Comparison of ENCODE assay signal across 17 cellular contexts in genomic region chr9:5786370-5787127, GRCh38. TPM values are rescaled to one million over a fixed set of nuclear protein-coding genes. Genes with fewer than 3 reads are reported as not detected.
DNase-seq lines count a peak whose midpoint lies in the region; ATAC-seq and TF ChIP-seq lines count a peak whose summit lies in the region.
"Had no signal": no experiment of that assay in that cellular context is flagged by ENCODE, and none has a peak within 500 bp of the region (broad histone marks: within the 10 kb centered on the region; RNA-seq: fewer than 3 reads in every experiment).

No MANE protein-coding gene starts in this region.

- H4K20me1 ChIP-seq in fibroblast of lung (ENCODE audit: control insufficient read depth, extremely low read depth, insufficient read depth, low read length): no peaks in the 10 kb centered on the region

- peaks cover 6% of the 10 kb centered on the region for H3K4me1 Mint-ChIP-seq in memory B cell
- peaks cover 17% of the 10 kb centered on the region for H3K4me1 Mint-ChIP-seq in stimulated activated memory B cell treated with anti-CD40 and anti-IgM and Interleukin-4, amounts not matched to agents 10 μg/mL and 1 μg/mL and 100 μg/mL, for 72 hours

- H3K27me3 ChIP-seq in fibroblast of lung (ENCODE audit: control insufficient read depth, insufficient read depth, low read length): no peaks in the 10 kb centered on the region
- H3K27me3 ChIP-seq in tibial artery: no peaks in the 10 kb centered on the region
- H3K27me3 ChIP-seq: gastroesophageal sphincter, stomach had no signal

- no peak for TF ChIP-seq CTCF in fibroblast of lung (conservative IDR thresholded peaks at IDR 0.05 in 1 of 2, IDR thresholded peaks at IDR 0.05 in 1 of 2; ENCODE audit: low read depth in 1 of 2, low read length in 2 of 2)
- TF ChIP-seq CTCF in tibial artery (IDR thresholded peaks at IDR 0.05): no peak

- H3K36me3 ChIP-seq in fibroblast of lung (ENCODE audit: control insufficient read depth, insufficient read depth, low read length) (no peaks in the 10 kb centered on the region), tibial artery (peaks cover 38 to 67% (median 42%) of the 10 kb centered on the region in 3 donors)

- peaks cover 60% of the 10 kb centered on the region for H3K36me3 Mint-ChIP-seq in memory B cell
- peaks cover 82% of the 10 kb centered on the region for H3K36me3 Mint-ChIP-seq in stimulated activated memory B cell treated with anti-CD40 and anti-IgM and Interleukin-4, amounts not matched to agents 10 μg/mL and 1 μg/mL and 100 μg/mL, for 72 hours

- H3K4me2 ChIP-seq in fibroblast of lung (ENCODE audit: extremely low read depth, insufficient read depth, low read length): no peak overlapping the region

- peak; percentile 10 for DNase-seq in AG20443 (ENCODE audit: low spot score)
- DNase-seq in HT1080 (ENCODE audit: low read depth): peak; percentile 26
- peak; percentile 22 to 31 for DNase-seq in fibroblast of lung (ENCODE audit: low read depth in 2 of 2)
- DNase-seq in memory B cell (ENCODE audit: low spot score in 2 of 2): no peak
- no peak for DNase-seq in tibial artery
- no peak for DNase-seq in NOMO-1 treated with DMSO at 0.1 percent for 48 hours (lab: John Stamatoyannopoulos, UW; ENCODE audit: unreplicated experiment)
- DNase-seq in RPMI8226: no peak
- DNase-seq: activated CD4-positive, alpha-beta T cell treated with anti-CD3 and anti-CD28 coated beads for 48 hours; activated gamma-delta T cell; GDM1; NCI-H2029 treated with DMSO at 0.1 percent for 48 hours; stimulated activated CD4-positive, alpha-beta T cell treated with anti-CD3 and anti-CD28 coated beads, Interleukin-2, amount 100 ng/mL, for 48 hours; stomach; T-cell had no signal

- H3K9me3 ChIP-seq in fibroblast of lung (ENCODE audit: control insufficient read depth, insufficient read depth, low read depth, low read length) (no peaks in the 10 kb centered on the region), tibial artery (peaks cover 0 to 35% (median 7%) of the 10 kb centered on the region in 3 donors)

- no peak overlapping the region for H3K9ac ChIP-seq in fibroblast of lung (ENCODE audit: insufficient read depth, low read length)

- no peak overlapping the region for H3K4me3 Mint-ChIP-seq in memory B cell
- H3K4me3 Mint-ChIP-seq in stimulated activated memory B cell treated with anti-CD40 and anti-IgM and Interleukin-4, amounts not matched to agents 10 μg/mL and 1 μg/mL and 100 μg/mL, for 72 hours: no peak overlapping the region
- H3K4me3 Mint-ChIP-seq: T-cell had no signal

- H3K27ac Mint-ChIP-seq in memory B cell: peak overlapping the region; percentile 11
- no peak overlapping the region for H3K27ac Mint-ChIP-seq in stimulated activated memory B cell treated with anti-CD40 and anti-IgM and Interleukin-4, amounts not matched to agents 10 μg/mL and 1 μg/mL and 100 μg/mL, for 72 hours
- H3K27ac Mint-ChIP-seq: progenitor cell of endocrine pancreas had no signal

- no peak overlapping the region for H3K4me3 ChIP-seq in fibroblast of lung (replicated peaks in 1 of 4; ENCODE audit: control extremely low read depth in 1 of 4, insufficient read depth in 1 of 4, low read depth in 3 of 4, low read length in 4 of 4)
- H3K4me3 ChIP-seq in tibial artery: no peak overlapping the region
- H3K4me3 ChIP-seq: gastroesophageal sphincter, stomach had no signal

- ATAC-seq in memory B cell (ENCODE audit: low read depth): no peak
- no peak for ATAC-seq in stimulated activated memory B cell treated with anti-CD40 and anti-IgM and Interleukin-4, amounts not matched to agents 10 μg/mL and 1 μg/mL and 100 μg/mL, for 72 hours
- ATAC-seq: gastroesophageal sphincter, T-cell had no signal

- H3K27me3 Mint-ChIP-seq in memory B cell: no peaks in the 10 kb centered on the region
- H3K27me3 Mint-ChIP-seq in stimulated activated memory B cell treated with anti-CD40 and anti-IgM and Interleukin-4, amounts not matched to agents 10 μg/mL and 1 μg/mL and 100 μg/mL, for 72 hours: no peaks in the 10 kb centered on the region
- H3K27me3 Mint-ChIP-seq: progenitor cell of endocrine pancreas, T-cell had no signal

- peaks cover 12% of the 10 kb centered on the region for H3K9me3 Mint-ChIP-seq in memory B cell
- H3K9me3 Mint-ChIP-seq in stimulated activated memory B cell treated with anti-CD40 and anti-IgM and Interleukin-4, amounts not matched to agents 10 μg/mL and 1 μg/mL and 100 μg/mL, for 72 hours: peaks cover 16% of the 10 kb centered on the region

- no peak overlapping the region for H2AFZ ChIP-seq in fibroblast of lung (ENCODE audit: low read length)

- H3K27ac ChIP-seq in fibroblast of lung (ENCODE audit: insufficient read depth, low read length): no peak overlapping the region
- H3K27ac ChIP-seq in tibial artery: no peak overlapping the region
- H3K27ac ChIP-seq: gastroesophageal sphincter, stomach had no signal

- H3K4me1 ChIP-seq in fibroblast of lung (ENCODE audit: control insufficient read depth, extremely low read depth, insufficient read depth, low read length) (peaks cover 7% of the 10 kb centered on the region), tibial artery (no peaks in the 10 kb centered on the region)
- H3K4me1 ChIP-seq: gastroesophageal sphincter had no signal

- no peaks in the 10 kb centered on the region for H3K79me2 ChIP-seq in fibroblast of lung (ENCODE audit: control insufficient read depth, insufficient read depth, low read length)

- intact Hi-C loops in tibial artery (cut with DNase I; ENCODE audit: low total_unique reads): no loop called here

RNA-seq across cellular contexts. Expression of gene ERMP1, which starts 46.4 kb away (rescaled TPM):
- 11.4 and 12.7 TPM in 2 replicates for total RNA-seq in HT1080 (2014; rRNA removed; shearing (Covaris generic))
- 11.1 and 15.9 TPM in 2 replicates for polyA plus RNA-seq in HT1080 (2015; cell fraction: cytosol; rRNA removed)
- polyA plus RNA-seq in HT1080 (2015; cell fraction: nucleus; rRNA removed): 29.4 and 30.0 TPM in 2 replicates
- 12.1 and 25.4 TPM in 2 replicates for total RNA-seq in fibroblast of lung
- 7.7 and 9.4 TPM in 2 replicates for polyA plus RNA-seq in fibroblast of lung
- 5.4 and 5.8 TPM in 2 replicates for polyA plus RNA-seq in fibroblast of lung (2012)
- 4.8 and 5.1 TPM in 2 replicates for polyA minus RNA-seq in fibroblast of lung (ENCODE audit: low replicate concordance)

Comparison
In these comparisons a context has a peak if more than half of its experiments do, and no peak if none do; other contexts are left out.
1. DNase-seq: peak in AG20443 (single experiment), HT1080 (single experiment) and fibroblast of lung (2 of 2); none in memory B cell (0 of 2), tibial artery (0 of 2), NOMO-1 treated with DMSO at 0.1 percent for 48 hours (single experiment) and RPMI8226 (single experiment).